In the genomic region with DNA sequence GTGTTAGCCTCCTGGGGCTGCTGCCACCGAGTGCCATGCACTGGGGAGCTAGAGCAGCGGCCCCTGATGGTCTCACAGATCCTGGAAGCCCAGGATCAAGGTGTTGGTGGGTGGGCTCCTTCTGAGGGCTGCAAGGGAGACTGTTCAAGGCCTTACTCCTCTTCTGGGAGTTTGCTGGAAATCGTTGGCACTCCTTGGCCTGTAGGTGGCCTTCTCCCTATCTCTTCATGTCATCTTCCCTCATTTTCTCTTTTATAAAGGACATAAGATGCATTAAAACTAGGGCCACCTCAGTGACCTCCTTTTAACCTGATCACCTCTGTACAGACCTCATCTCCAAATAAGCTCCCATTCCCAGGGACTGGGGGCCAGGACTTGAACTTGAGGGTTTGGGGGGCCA, we compare ENCODE assay signal across 16 cellular contexts. TPM values are rescaled to one million over a fixed set of nuclear protein-coding genes. Genes with fewer than 3 reads are reported as not detected.
DNase-seq lines count a peak whose midpoint lies in the region; ATAC-seq and TF ChIP-seq lines count a peak whose summit lies in the region.
"Had no signal": no experiment of that assay in that cellular context is flagged by ENCODE, and none has a peak within 500 bp of the region (broad histone marks: within the 10 kb centered on the region; RNA-seq: fewer than 3 reads in every experiment).

No MANE protein-coding gene starts in this region.

- intact Hi-C loops in PC-9 (cut with micrococcal nuclease; ENCODE audit: unreplicated experiment): no loop called here

- no peaks in the 10 kb centered on the region for H3K4me1 ChIP-seq in PC-9 (replicated peaks; ENCODE audit: insufficient read depth)
- H3K4me1 ChIP-seq in endodermal cell (ENCODE audit: control insufficient read depth, insufficient read depth, low read length): no peaks in the 10 kb centered on the region

- peaks cover 2% of the 10 kb centered on the region for H3K27me3 Mint-ChIP-seq in endodermal cell (ENCODE audit: insufficient read depth)

- H3K4me2 ChIP-seq in PC-9: no peak overlapping the region

- no peaks in the 10 kb centered on the region for H3F3A ChIP-seq in PC-9 (ENCODE audit: insufficient read depth, low read depth)

- WGBS in endodermal cell (ENCODE audit: insufficient coverage in 1 of 2, insufficient read length in 1 of 2), 2 experiments: 50 to 56% methylated on average over 1 to 3 of the region's 3 CpGs

- H3K27ac ChIP-seq in PC-9: no peak overlapping the region
- no peak overlapping the region for H3K27ac ChIP-seq in endodermal cell (ENCODE audit: low read depth, low read length)

- H3K27me3 ChIP-seq in PC-9 (ENCODE audit: insufficient read depth, low read depth) (peaks cover 44% of the 10 kb centered on the region), endodermal cell (ENCODE audit: control insufficient read depth, insufficient read depth, low read length, poor library complexity, severe bottlenecking) (no peaks in the 10 kb centered on the region)
- H3K27me3 ChIP-seq: MG63 had no signal

- no TSS peak for BruUV-seq in PC-9 (replicated peaks; lab: Mats Ljungman, UMichigan)

- H3K9me3 Mint-ChIP-seq in endodermal cell: no peaks in the 10 kb centered on the region
- H3K9me3 Mint-ChIP-seq: activated naive CD8-positive, alpha-beta T cell treated with anti-CD3 and anti-CD28 coated beads, Interleukin-2, amount 10 ng/mL, durations not matched to agents 7 days and 5 days; CD8-positive, alpha-beta memory T cell had no signal

- H4K20me1 ChIP-seq in PC-9 (ENCODE audit: insufficient read depth): no peaks in the 10 kb centered on the region

- CTCF ChIA-PET in AG04449 (lab: Yijun Ruan, JAX): no interaction called here
- CTCF ChIA-PET in PC-9 (lab: Charles Lee): no interaction called here

- no peaks in the 10 kb centered on the region for H3K4me1 Mint-ChIP-seq in endodermal cell
- H3K4me1 Mint-ChIP-seq: activated naive CD8-positive, alpha-beta T cell treated with anti-CD3 and anti-CD28 coated beads, Interleukin-2, amount 10 ng/mL, durations not matched to agents 7 days and 5 days; CD8-positive, alpha-beta memory T cell had no signal

- peak; percentile 16 for TF ChIP-seq CTCF in AG04449 (IDR thresholded peaks at IDR 0.05; ENCODE audit: insufficient read depth, low read length, missing control alignments)
- peak; percentile 21 for TF ChIP-seq CTCF in GM12865 (IDR thresholded peaks at IDR 0.05; ENCODE audit: insufficient read depth, low read depth, low read length, missing control alignments)
- TF ChIP-seq CTCF in PC-9 (conservative IDR thresholded peaks at IDR 0.05): peak; percentile 58; the same call in 1 of the 2 replicates
- TF ChIP-seq CTCF in endodermal cell (conservative IDR thresholded peaks at IDR 0.05): peak; percentile 69

- no peaks in the 10 kb centered on the region for H3K9me2 ChIP-seq in PC-9 (ENCODE audit: insufficient read depth)

- no peaks in the 10 kb centered on the region for H3K36me3 Mint-ChIP-seq in endodermal cell (ENCODE audit: low read depth)
- H3K36me3 Mint-ChIP-seq: activated naive CD8-positive, alpha-beta T cell treated with anti-CD3 and anti-CD28 coated beads, Interleukin-2, amount 10 ng/mL, durations not matched to agents 7 days and 5 days; CD8-positive, alpha-beta memory T cell had no signal

- H2AFZ ChIP-seq in PC-9: no peak overlapping the region

- no peak for DNase-seq in AG04449 (ENCODE audit: low read depth, low spot score)
- DNase-seq in GM12865 (ENCODE audit: low read depth): no peak
- no peak for DNase-seq in PC-9
- no peak for DNase-seq in endodermal cell
- DNase-seq in hypothalamus (lab: John Stamatoyannopoulos, UW): no peak
- DNase-seq in foreskin melanocyte: no peak
- DNase-seq: activated naive CD8-positive, alpha-beta T cell treated with anti-CD3 and anti-CD28 coated beads, Interleukin-2, amount 10 ng/mL, durations not matched to agents 7 days and 5 days; CD8-positive, alpha-beta memory T cell; head of caudate nucleus; MG63; posterior cingulate gyrus; stimulated activated CD4-positive, alpha-beta T cell treated with anti-CD3 and anti-CD28 coated beads, Interleukin-1b, Interleukin-23, amount 100 ng/mL, for 48 hours; stimulated activated naive CD4-positive, alpha-beta T cell; T-helper 1 cell had no signal

- ATAC-seq in HG03280 (IDR thresholded peaks at IDR 0.05; ENCODE audit: unreplicated experiment) (no peak), HG03045 (IDR thresholded peaks at IDR 0.05; ENCODE audit: unreplicated experiment) (no peak)

- H3K9me3 ChIP-seq in PC-9 (ENCODE audit: insufficient read depth, low read depth) (no peaks in the 10 kb centered on the region), endodermal cell (ENCODE audit: control insufficient read depth, low read length) (no peaks in the 10 kb centered on the region)
- H3K9me3 ChIP-seq: MG63 had no signal

- H3K4me3 ChIP-seq in AG04449 (ENCODE audit: low read depth, low read length) (no peak overlapping the region), GM12865 (ENCODE audit: low read depth, low read length) (no peak overlapping the region), PC-9 (no peak overlapping the region), endodermal cell (ENCODE audit: low read length) (no peak overlapping the region)
- H3K4me3 ChIP-seq: MG63 had no signal

- H3K27ac Mint-ChIP-seq in endodermal cell: no peak overlapping the region
- H3K27ac Mint-ChIP-seq: activated naive CD8-positive, alpha-beta T cell treated with anti-CD3 and anti-CD28 coated beads, Interleukin-2, amount 10 ng/mL, durations not matched to agents 7 days and 5 days; CD8-positive, alpha-beta memory T cell had no signal

- no peak overlapping the region for H3K4me3 Mint-ChIP-seq in endodermal cell
- H3K4me3 Mint-ChIP-seq: activated naive CD8-positive, alpha-beta T cell treated with anti-CD3 and anti-CD28 coated beads, Interleukin-2, amount 10 ng/mL, durations not matched to agents 7 days and 5 days; CD8-positive, alpha-beta memory T cell had no signal

- POLR2A ChIA-PET in AG04449 (lab: Yijun Ruan, JAX): no interaction called here
- POLR2A ChIA-PET in PC-9 (lab: Charles Lee; ENCODE audit: unreplicated experiment): interaction anchor here (0.9 kb wide), 1 partner anchor 32 kb away, joined by 4 read pairs; no protein-coding TSS in a partner anchor

- no peak overlapping the region for H3K9ac ChIP-seq in endodermal cell (ENCODE audit: extremely low read depth, low read length, poor library complexity, severe bottlenecking)

- H3K36me3 ChIP-seq in PC-9 (ENCODE audit: low read depth): no peaks in the 10 kb centered on the region
- no peaks in the 10 kb centered on the region for H3K36me3 ChIP-seq in endodermal cell (ENCODE audit: control insufficient read depth, insufficient read depth, low read length)
- H3K36me3 ChIP-seq: MG63 had no signal

- H3K79me2 ChIP-seq in PC-9 (ENCODE audit: low read depth): no peaks in the 10 kb centered on the region

RNA-seq across cellular contexts. Expression of a gene that starts 27.0 kb away (rescaled TPM):
- total RNA-seq in PC-9 (2021) (42.4 and 43.6 TPM in 2 replicates), endodermal cell (10 to 100 TPM in 1 of 2 donors, 1 to 10 TPM in 1; 8.3 to 15.6 TPM)
- polyA plus RNA-seq in endodermal cell (2013, experiment 1 of 2): 8.8 TPM
- polyA plus RNA-seq in endodermal cell (2013, experiment 2 of 2): 8.9 TPM

RNA-seq across cellular contexts. Expression of a gene that starts 37.8 kb away (rescaled TPM):
- total RNA-seq in PC-9 (2021) (6.6 and 10.3 TPM in 2 replicates), endodermal cell (1 to 10 TPM in 1 of 2 donors, under 1 TPM in 1; 0.91 to 2.5 TPM)
- 6.0 TPM for polyA plus RNA-seq in endodermal cell (2013, experiment 1 of 2)
- polyA plus RNA-seq in endodermal cell (2013, experiment 2 of 2): 5.3 TPM

Comparison
In these comparisons a context has a peak if more than half of its experiments do, and no peak if none do; other contexts are left out.
1. CTCF ChIP-seq: peak in every context shown above with its lines; median percentile 69 in endodermal cell; 58 in PC-9; 21 in GM12865; 16 in AG04449.